Comparison of ENCODE assay signal across 8 cellular contexts in genomic region chr16:88770459-88771293, GRCh38. TPM values are rescaled to one million over a fixed set of nuclear protein-coding genes. Genes with fewer than 3 reads are reported as not detected.
DNase-seq lines count a peak whose midpoint lies in the region; ATAC-seq and TF ChIP-seq lines count a peak whose summit lies in the region.

No MANE protein-coding gene starts in this region.

- TF ChIP-seq POLR2A in esophagus muscularis mucosa (IDR thresholded peaks at IDR 0.05; ENCODE audit: low read depth) = no peak
- no peak for TF ChIP-seq POLR2A in ovary (IDR thresholded peaks at IDR 0.05)

- H3K27me3 ChIP-seq in esophagus muscularis mucosa (no peaks in the 10 kb centered on the region), ovary (no peaks in the 10 kb centered on the region)

- H3K4me1 ChIP-seq in esophagus muscularis mucosa = peaks cover 78 to 100% (median 100%) of the 10 kb centered on the region in 4 donors
- H3K4me1 ChIP-seq in ovary (ENCODE audit: insufficient read depth) = peaks cover 52% of the 10 kb centered on the region

- ATAC-seq in HG03139 (IDR thresholded peaks at IDR 0.05; ENCODE audit: unreplicated experiment) (peak; percentile 44), HG03378 (IDR thresholded peaks at IDR 0.05; ENCODE audit: unreplicated experiment) (no peak), GM19035 (IDR thresholded peaks at IDR 0.05; ENCODE audit: unreplicated experiment) (no peak)

- DNase-seq in CD1c-positive myeloid dendritic cell (ENCODE audit: extremely low spot score) (peak; percentile 51), SW480 (ENCODE audit: low spot score) (peak; percentile 82), esophagus muscularis mucosa (ENCODE audit: extremely low spot score) (no peak), ovary (no peak), coronary artery (ENCODE audit: low spot score) (no peak)

- WGBS in esophagus muscularis mucosa = 8% methylated on average over 8 of the region's 42 CpGs
- WGBS in ovary, 3 donors = 56 to 71% (median 60%) methylated on average over 42 of the region's 42 CpGs

- intact Hi-C loops in esophagus muscularis mucosa (cut with DNase I) (no loop called here), ovary (cut with DNase I) (no loop called here)

- peak overlapping the region; percentile 88 to 92 (median 92) for H3K27ac ChIP-seq in esophagus muscularis mucosa (replicated peaks in 1 of 4)
- no peak overlapping the region for H3K27ac ChIP-seq in ovary
- no peak overlapping the region for H3K27ac ChIP-seq in coronary artery

- no peaks in the 10 kb centered on the region for H3K9me3 ChIP-seq in esophagus muscularis mucosa
- H3K9me3 ChIP-seq in ovary = no peaks in the 10 kb centered on the region

- no peak for TF ChIP-seq EP300 in esophagus muscularis mucosa (IDR thresholded peaks at IDR 0.05)
- no peak for TF ChIP-seq EP300 in ovary (IDR thresholded peaks at IDR 0.05)

- TF ChIP-seq CTCF in esophagus muscularis mucosa (IDR thresholded peaks at IDR 0.05) = no peak
- no peak for TF ChIP-seq CTCF in ovary (IDR thresholded peaks at IDR 0.05)
- no peak for TF ChIP-seq CTCF in coronary artery (IDR thresholded peaks at IDR 0.05)

- peak overlapping the region; percentile 35 to 49 (median 39) for H3K4me3 ChIP-seq in esophagus muscularis mucosa
- H3K4me3 ChIP-seq in ovary = peak overlapping the region; percentile 5
- H3K4me3 ChIP-seq in coronary artery = no peak overlapping the region

- H3K36me3 ChIP-seq in esophagus muscularis mucosa = peaks cover 0 to 4% (median 0%) of the 10 kb centered on the region in 4 donors
- no peaks in the 10 kb centered on the region for H3K36me3 ChIP-seq in ovary

RNA-seq across cellular contexts. Expression of gene PIEZO1, which starts 14.3 kb away (rescaled TPM):
- total RNA-seq in esophagus muscularis mucosa = 100 to 1,000 TPM; 140 to 298 (median 182) TPM
- total RNA-seq in ovary = 10 to 100 TPM; 27.8 to 93.5 (median 49.1) TPM
- 10 to 100 TPM; 13.0 to 62.1 TPM for polyA plus RNA-seq in ovary

RNA-seq across cellular contexts. Expression of gene CDT1, which starts 32.9 kb away (rescaled TPM):
- total RNA-seq in esophagus muscularis mucosa = 1 to 10 TPM in 1 of 4 donors, under 1 TPM in 2, not detected in 1; 0.17 to 1.4 (median 0.34) TPM
- total RNA-seq in ovary = 1 to 10 TPM in 4 of 7 donors, under 1 TPM in 2, not detected in 1; 0.66 to 3.2 (median 1.5) TPM
- under 1 TPM; 0.18 to 0.56 TPM for polyA plus RNA-seq in ovary

RNA-seq across cellular contexts. Expression of gene APRT, which starts 41.1 kb away (rescaled TPM):
- total RNA-seq in esophagus muscularis mucosa = 100 to 1,000 TPM in 2 of 4 donors, 10 to 100 TPM in 2; 60.6 to 141 (median 98.6) TPM
- total RNA-seq in ovary = 100 to 1,000 TPM in 2 of 7 donors, 10 to 100 TPM in 5; 51.3 to 150 (median 74.1) TPM
- 10 to 100 TPM; 12.7 to 76.9 TPM for polyA plus RNA-seq in ovary

Comparison
In these comparisons a context has a peak if more than half of its experiments do, and no peak if none do; other contexts are left out.
1. DNase-seq: peak in CD1c-positive myeloid dendritic cell (single experiment) and SW480 (single experiment); none in esophagus muscularis mucosa (single experiment), ovary (0 of 5) and coronary artery (single experiment).
2. H3K27ac ChIP-seq: peak in esophagus muscularis mucosa (4 of 4); none in ovary (0 of 2) and coronary artery (0 of 2).